ENCODE assay signal across 1 cellular context in the genomic region with DNA sequence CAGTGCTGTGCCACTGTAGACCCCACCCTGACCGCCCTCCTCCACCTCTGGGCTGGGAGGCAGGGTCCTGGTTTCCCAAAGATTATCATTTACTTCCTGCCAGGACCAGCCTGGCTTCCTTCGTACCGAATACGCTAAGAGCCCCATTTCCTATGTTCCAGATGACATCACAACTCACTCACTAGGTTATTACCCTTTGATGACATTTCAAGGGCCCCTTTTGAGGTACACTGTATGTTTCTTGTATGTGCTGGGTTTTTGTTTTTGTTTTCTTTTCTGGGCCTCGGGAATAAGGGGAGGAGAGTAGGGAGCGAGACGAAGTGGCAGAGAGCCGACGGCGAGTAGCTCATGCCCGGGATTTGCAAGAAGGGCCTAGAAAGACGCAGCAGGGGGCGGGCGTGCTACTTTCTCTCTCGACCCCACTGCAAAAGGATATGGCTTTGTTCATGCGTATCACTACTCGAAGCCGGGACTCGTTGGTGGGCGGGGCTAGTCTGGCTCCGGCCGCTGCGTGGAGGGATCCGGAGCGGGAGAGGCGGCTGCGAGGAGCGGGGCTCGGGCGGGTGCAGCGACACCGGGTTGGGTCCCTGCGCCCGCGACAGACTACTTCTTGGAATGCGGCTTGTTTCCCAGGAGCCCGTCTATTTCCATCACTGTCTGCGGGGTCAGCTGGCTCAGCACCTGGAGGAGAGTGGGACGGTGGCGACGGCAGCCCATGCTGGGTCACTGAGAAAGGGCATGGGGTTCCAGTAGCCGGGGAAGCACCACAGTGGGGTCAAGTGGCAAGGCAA.
TF ChIP-seq lines count a peak whose summit lies in the region.

No MANE protein-coding gene starts in this region.

TF ChIP-seq in GM12878, 131 proteins besides CTCF, POLR2A, EP300 and RAD21:
- TF ChIP-seq, protein P1, sequence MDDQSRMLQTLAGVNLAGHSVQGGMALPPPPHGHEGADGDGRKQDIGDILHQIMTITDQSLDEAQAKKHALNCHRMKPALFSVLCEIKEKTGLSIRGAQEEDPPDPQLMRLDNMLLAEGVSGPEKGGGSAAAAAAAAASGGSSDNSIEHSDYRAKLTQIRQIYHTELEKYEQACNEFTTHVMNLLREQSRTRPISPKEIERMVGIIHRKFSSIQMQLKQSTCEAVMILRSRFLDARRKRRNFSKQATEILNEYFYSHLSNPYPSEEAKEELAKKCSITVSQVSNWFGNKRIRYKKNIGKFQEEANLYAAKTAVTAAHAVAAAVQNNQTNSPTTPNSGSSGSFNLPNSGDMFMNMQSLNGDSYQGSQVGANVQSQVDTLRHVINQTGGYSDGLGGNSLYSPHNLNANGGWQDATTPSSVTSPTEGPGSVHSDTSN (IDR thresholded peaks at IDR 0.05; ENCODE audit: insufficient replicate concordance, low read depth, low read length), result peak; percentile 68
- TF ChIP-seq LARP7 (IDR thresholded peaks at IDR 0.05) (no peak), CHD4 (IDR thresholded peaks at IDR 0.05) (no peak), MEF2B (IDR thresholded peaks at IDR 0.05; ENCODE audit: partially characterized antibody, poor library complexity, severe bottlenecking) (peak; percentile 34), SREBF2 (IDR thresholded peaks at IDR 0.05; ENCODE audit: low read length) (no peak), SMC3 (IDR thresholded peaks at IDR 0.05; ENCODE audit: borderline replicate concordance, low read length) (peak; percentile 17; the same call in 1 of the 2 replicates), EED (IDR thresholded peaks at IDR 0.05; ENCODE audit: low read depth) (no peak), RFX5 (IDR thresholded peaks at IDR 0.05; ENCODE audit: low read depth, low read length) (0 out of 2 replicates have a peak, but pooled peaks have one; percentile 11), CHD2 (IDR thresholded peaks at IDR 0.05; ENCODE audit: borderline replicate concordance, low read depth, low read length) (peak; percentile 94), BACH1 (IDR thresholded peaks at IDR 0.05; ENCODE audit: borderline replicate concordance) (no peak), IRF3 (IDR thresholded peaks at IDR 0.05) (no peak), POU2F2 (IDR thresholded peaks at IDR 0.05; ENCODE audit: borderline replicate concordance, low read depth, low read length) (peak; percentile 45; the same call in 1 of the 3 replicates), YY1 (IDR thresholded peaks at IDR 0.05; ENCODE audit: low read depth, low read length) (0 out of 2 replicates have a peak, but pooled peaks have one; percentile 34), TARDBP (IDR thresholded peaks at IDR 0.05; ENCODE audit: borderline replicate concordance) (0 out of 2 replicates have a peak, but pooled peaks have one; percentile 45), NR2F1 (conservative IDR thresholded peaks at IDR 0.05) (0 out of 2 replicates have a peak, but pooled peaks have one; percentile 22), POLR2AphosphoS5 (IDR thresholded peaks at IDR 0.05; ENCODE audit: low read length) (peak; percentile 40; the same call in 1 of the 2 replicates), NFIC (IDR thresholded peaks at IDR 0.05; ENCODE audit: low read depth, low read length) (no peak), TCF3 (IDR thresholded peaks at IDR 0.05; ENCODE audit: borderline replicate concordance, insufficient read depth, low read depth, low read length) (no peak), IKZF1 (conservative IDR thresholded peaks at IDR 0.05) (peak; percentile 48), MTA3 (IDR thresholded peaks at IDR 0.05; ENCODE audit: borderline replicate concordance, low read length) (no peak), TAF1 (IDR thresholded peaks at IDR 0.05; ENCODE audit: borderline replicate concordance, low read depth, low read length) (peak; percentile 45; the same call in 1 of the 2 replicates), E2F4 (IDR thresholded peaks at IDR 0.05; ENCODE audit: low read depth, low read length) (no peak), ATF7 (IDR thresholded peaks at IDR 0.05; ENCODE audit: low read depth) (peak; percentile 47; the same call in 1 of the 2 replicates), ZNF207 (IDR thresholded peaks at IDR 0.05; ENCODE audit: borderline replicate concordance) (no peak; the same call in 1 of the 2 replicates), GATAD2B (conservative IDR thresholded peaks at IDR 0.05; ENCODE audit: low read depth) (0 out of 2 replicates have a peak, but pooled peaks have one; percentile 55), HCFC1 (IDR thresholded peaks at IDR 0.05; ENCODE audit: low read length) (peak; percentile 32; the same call in 1 of the 2 replicates), HDGF (IDR thresholded peaks at IDR 0.05) (no peak), DPF2 (IDR thresholded peaks at IDR 0.05) (peak; percentile 29; the same call in 1 of the 2 replicates), RBBP5 (conservative IDR thresholded peaks at IDR 0.05) (no peak), CREM (IDR thresholded peaks at IDR 0.05; ENCODE audit: low read depth) (no peak), NBN (IDR thresholded peaks at IDR 0.05) (peak; percentile 61; the same call in 1 of the 2 replicates), MYC (IDR thresholded peaks at IDR 0.05; ENCODE audit: insufficient read depth, insufficient read length, insufficient replicate concordance, low read length, severe bottlenecking) (no peak), ETV6 (conservative IDR thresholded peaks at IDR 0.05 in 1 of 2, IDR thresholded peaks at IDR 0.05 in 1 of 2; ENCODE audit: borderline replicate concordance in 1 of 2, low read depth in 1 of 2) (no peak), CREB1 (IDR thresholded peaks at IDR 0.05; ENCODE audit: low read depth) (peak; percentile 24; the same call in 1 of the 2 replicates), RCOR1 (conservative IDR thresholded peaks at IDR 0.05; ENCODE audit: low read depth, low read length) (no peak), CEBPB (IDR thresholded peaks at IDR 0.05; ENCODE audit: borderline replicate concordance in 1 of 2, low read depth in 2 of 2, low read length in 2 of 2) (no peak), STAT3 (IDR thresholded peaks at IDR 0.05; ENCODE audit: low read depth, low read length) (no peak), BHLHE40 (IDR thresholded peaks at IDR 0.05; ENCODE audit: borderline replicate concordance in 1 of 2, low read depth in 2 of 2, low read length in 1 of 2) (peak in 1 of 2 experiments; percentile 36; a peak in 1 of 4 replicates), IKZF2 (IDR thresholded peaks at IDR 0.05) (peak in 1 of 2 experiments; percentile 18; a peak in 1 of 4 replicates)
- TF ChIP-seq, protein P2, sequence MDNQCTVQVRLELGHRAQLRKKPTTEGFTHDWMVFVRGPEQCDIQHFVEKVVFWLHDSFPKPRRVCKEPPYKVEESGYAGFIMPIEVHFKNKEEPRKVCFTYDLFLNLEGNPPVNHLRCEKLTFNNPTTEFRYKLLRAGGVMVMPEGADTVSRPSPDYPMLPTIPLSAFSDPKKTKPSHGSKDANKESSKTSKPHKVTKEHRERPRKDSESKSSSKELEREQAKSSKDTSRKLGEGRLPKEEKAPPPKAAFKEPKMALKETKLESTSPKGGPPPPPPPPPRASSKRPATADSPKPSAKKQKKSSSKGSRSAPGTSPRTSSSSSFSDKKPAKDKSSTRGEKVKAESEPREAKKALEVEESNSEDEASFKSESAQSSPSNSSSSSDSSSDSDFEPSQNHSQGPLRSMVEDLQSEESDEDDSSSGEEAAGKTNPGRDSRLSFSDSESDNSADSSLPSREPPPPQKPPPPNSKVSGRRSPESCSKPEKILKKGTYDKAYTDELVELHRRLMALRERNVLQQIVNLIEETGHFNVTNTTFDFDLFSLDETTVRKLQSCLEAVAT (IDR thresholded peaks at IDR 0.05), result 0 out of 2 replicates have a peak, but pooled peaks have one; percentile 40
- TF ChIP-seq, protein P3, sequence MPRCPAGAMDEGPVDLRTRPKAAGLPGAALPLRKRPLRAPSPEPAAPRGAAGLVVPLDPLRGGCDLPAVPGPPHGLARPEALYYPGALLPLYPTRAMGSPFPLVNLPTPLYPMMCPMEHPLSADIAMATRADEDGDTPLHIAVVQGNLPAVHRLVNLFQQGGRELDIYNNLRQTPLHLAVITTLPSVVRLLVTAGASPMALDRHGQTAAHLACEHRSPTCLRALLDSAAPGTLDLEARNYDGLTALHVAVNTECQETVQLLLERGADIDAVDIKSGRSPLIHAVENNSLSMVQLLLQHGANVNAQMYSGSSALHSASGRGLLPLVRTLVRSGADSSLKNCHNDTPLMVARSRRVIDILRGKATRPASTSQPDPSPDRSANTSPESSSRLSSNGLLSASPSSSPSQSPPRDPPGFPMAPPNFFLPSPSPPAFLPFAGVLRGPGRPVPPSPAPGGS (IDR thresholded peaks at IDR 0.05; ENCODE audit: borderline replicate concordance, insufficient read depth, low read depth, low read length, poor library complexity, severe bottlenecking), result no peak
- TF ChIP-seq, protein P4, sequence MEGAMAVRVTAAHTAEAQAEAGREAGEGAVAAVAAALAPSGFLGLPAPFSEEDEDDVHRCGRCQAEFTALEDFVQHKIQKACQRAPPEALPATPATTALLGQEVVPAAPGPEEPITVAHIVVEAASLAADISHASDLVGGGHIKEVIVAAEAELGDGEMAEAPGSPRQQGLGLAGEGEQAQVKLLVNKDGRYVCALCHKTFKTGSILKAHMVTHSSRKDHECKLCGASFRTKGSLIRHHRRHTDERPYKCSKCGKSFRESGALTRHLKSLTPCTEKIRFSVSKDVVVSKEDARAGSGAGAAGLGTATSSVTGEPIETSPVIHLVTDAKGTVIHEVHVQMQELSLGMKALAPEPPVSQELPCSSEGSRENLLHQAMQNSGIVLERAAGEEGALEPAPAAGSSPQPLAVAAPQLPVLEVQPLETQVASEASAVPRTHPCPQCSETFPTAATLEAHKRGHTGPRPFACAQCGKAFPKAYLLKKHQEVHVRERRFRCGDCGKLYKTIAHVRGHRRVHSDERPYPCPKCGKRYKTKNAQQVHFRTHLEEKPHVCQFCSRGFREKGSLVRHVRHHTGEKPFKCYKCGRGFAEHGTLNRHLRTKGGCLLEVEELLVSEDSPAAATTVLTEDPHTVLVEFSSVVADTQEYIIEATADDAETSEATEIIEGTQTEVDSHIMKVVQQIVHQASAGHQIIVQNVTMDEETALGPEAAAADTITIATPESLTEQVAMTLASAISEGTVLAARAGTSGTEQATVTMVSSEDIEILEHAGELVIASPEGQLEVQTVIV (IDR thresholded peaks at IDR 0.05; ENCODE audit: borderline replicate concordance, partially characterized antibody), result no peak
- TF ChIP-seq, protein P5, sequence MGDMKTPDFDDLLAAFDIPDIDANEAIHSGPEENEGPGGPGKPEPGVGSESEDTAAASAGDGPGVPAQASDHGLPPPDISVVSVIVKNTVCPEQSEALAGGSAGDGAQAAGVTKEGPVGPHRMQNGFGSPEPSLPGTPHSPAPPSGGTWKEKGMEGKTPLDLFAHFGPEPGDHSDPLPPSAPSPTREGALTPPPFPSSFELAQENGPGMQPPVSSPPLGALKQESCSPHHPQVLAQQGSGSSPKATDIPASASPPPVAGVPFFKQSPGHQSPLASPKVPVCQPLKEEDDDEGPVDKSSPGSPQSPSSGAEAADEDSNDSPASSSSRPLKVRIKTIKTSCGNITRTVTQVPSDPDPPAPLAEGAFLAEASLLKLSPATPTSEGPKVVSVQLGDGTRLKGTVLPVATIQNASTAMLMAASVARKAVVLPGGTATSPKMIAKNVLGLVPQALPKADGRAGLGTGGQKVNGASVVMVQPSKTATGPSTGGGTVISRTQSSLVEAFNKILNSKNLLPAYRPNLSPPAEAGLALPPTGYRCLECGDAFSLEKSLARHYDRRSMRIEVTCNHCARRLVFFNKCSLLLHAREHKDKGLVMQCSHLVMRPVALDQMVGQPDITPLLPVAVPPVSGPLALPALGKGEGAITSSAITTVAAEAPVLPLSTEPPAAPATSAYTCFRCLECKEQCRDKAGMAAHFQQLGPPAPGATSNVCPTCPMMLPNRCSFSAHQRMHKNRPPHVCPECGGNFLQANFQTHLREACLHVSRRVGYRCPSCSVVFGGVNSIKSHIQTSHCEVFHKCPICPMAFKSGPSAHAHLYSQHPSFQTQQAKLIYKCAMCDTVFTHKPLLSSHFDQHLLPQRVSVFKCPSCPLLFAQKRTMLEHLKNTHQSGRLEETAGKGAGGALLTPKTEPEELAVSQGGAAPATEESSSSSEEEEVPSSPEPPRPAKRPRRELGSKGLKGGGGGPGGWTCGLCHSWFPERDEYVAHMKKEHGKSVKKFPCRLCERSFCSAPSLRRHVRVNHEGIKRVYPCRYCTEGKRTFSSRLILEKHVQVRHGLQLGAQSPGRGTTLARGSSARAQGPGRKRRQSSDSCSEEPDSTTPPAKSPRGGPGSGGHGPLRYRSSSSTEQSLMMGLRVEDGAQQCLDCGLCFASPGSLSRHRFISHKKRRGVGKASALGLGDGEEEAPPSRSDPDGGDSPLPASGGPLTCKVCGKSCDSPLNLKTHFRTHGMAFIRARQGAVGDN (IDR thresholded peaks at IDR 0.05), result peak; percentile 43; the same call in 1 of the 2 replicates
